18 cellular contexts compared by ENCODE assay signal in genomic region chr7:148340438-148340837, GRCh38.
A peak's percentile ranks its signal among the peaks of the same experiment; 100 is the strongest.
DNase-seq lines count a peak whose midpoint lies in the region; ATAC-seq and TF ChIP-seq lines count a peak whose summit lies in the region.
"Had no signal": no experiment of that assay in that cellular context is flagged by ENCODE, and none has a peak within 500 bp of the region (broad histone marks: within the 10 kb centered on the region; RNA-seq: fewer than 3 reads in every experiment).

No MANE protein-coding gene starts in this region.

- H3K27ac Mint-ChIP-seq in H9 (peak overlapping the region; percentile 5 to 98 (median 13); a peak in 4 of 7 replicates), Calu3 (ENCODE audit: unreplicated experiment) (no peak overlapping the region)
- H3K27ac Mint-ChIP-seq: activated CD4-positive, alpha-beta memory T cell treated with anti-CD3 and anti-CD28 coated beads, Interleukin-2, amount 10 ng/mL, durations not matched to agents 7 days and 5 days had no signal

- ATAC-seq in GM21529 (IDR thresholded peaks at IDR 0.05; ENCODE audit: unreplicated experiment) = no peak
- ATAC-seq: gastroesophageal sphincter had no signal

- peaks cover 9% of the 10 kb centered on the region for H3K4me1 ChIP-seq in H9 (ENCODE audit: insufficient read depth, low read length)
- H3K4me1 ChIP-seq in trophoblast cell (ENCODE audit: control insufficient read depth in 1 of 2, insufficient read depth in 2 of 2, low read length in 2 of 2) = peaks cover 18 to 31% of the 10 kb centered on the region in 2 experiments

- H3K23ac ChIP-seq in H9 (ENCODE audit: insufficient read length, low read depth, low read length) = no peak overlapping the region
- H3K23ac ChIP-seq in trophoblast cell (ENCODE audit: low read length) = no peak overlapping the region

- H2AFZ ChIP-seq in H9 (ENCODE audit: low read length) (no peak overlapping the region), trophoblast cell (ENCODE audit: insufficient read depth, low read length, poor library complexity) (no peak overlapping the region)

- WGBS in H9 (ENCODE audit: extremely low coverage, insufficient read length, low lambda C conversion rate) = no CpG with 5 or more reads among the region's 5 CpGs
- no CpG with 5 or more reads among the region's 5 CpGs for WGBS in trophoblast cell (ENCODE audit: extremely low coverage, insufficient coverage, insufficient read length)

- H2BK15ac ChIP-seq in H9 (ENCODE audit: low read depth, low read length) = no peak overlapping the region

- no peaks in the 10 kb centered on the region for H3K27me3 Mint-ChIP-seq in H9 (ENCODE audit: low read depth)
- H3K27me3 Mint-ChIP-seq in Calu3 (ENCODE audit: unreplicated experiment) = peaks cover 90% of the 10 kb centered on the region

- no peak overlapping the region for H2BK20ac ChIP-seq in H9 (ENCODE audit: low read depth, low read length, poor library complexity, severe bottlenecking)

- H3K9me3 ChIP-seq in H9 (ENCODE audit: control insufficient read depth, low read depth, low read length) = no peaks in the 10 kb centered on the region
- H3K9me3 ChIP-seq in WERI-Rb-1 (ENCODE audit: severe bottlenecking) = no peaks in the 10 kb centered on the region
- no peaks in the 10 kb centered on the region for H3K9me3 ChIP-seq in iPS-18c (ENCODE audit: control insufficient read depth, insufficient read depth, low read length)
- H3K9me3 ChIP-seq in trophoblast cell (ENCODE audit: insufficient read depth, low read depth, low read length) = no peaks in the 10 kb centered on the region
- H3K9me3 ChIP-seq: esophagus muscularis mucosa, gastroesophageal sphincter, left lung, MG63, right atrium auricular region had no signal

- H3K27me3 ChIP-seq in H9 (ENCODE audit: insufficient read depth, low read length) = no peaks in the 10 kb centered on the region
- no peaks in the 10 kb centered on the region for H3K27me3 ChIP-seq in WERI-Rb-1 (ENCODE audit: insufficient read depth, low read depth, severe bottlenecking)
- H3K27me3 ChIP-seq in trophoblast cell (ENCODE audit: insufficient read depth, low read length) = no peaks in the 10 kb centered on the region

- no peak overlapping the region for H3T11ph ChIP-seq in H9 (ENCODE audit: low read length)

- peaks cover 10% of the 10 kb centered on the region for H3K23me2 ChIP-seq in H9 (ENCODE audit: insufficient read length, low read depth, low read length, poor library complexity, severe bottlenecking)

- TF ChIP-seq CTCF in H9 (conservative IDR thresholded peaks at IDR 0.05) (no peak), WERI-Rb-1 (IDR thresholded peaks at IDR 0.05; ENCODE audit: low read depth, low read length) (no peak), Calu3 (IDR thresholded peaks at IDR 0.05; ENCODE audit: unreplicated experiment) (no peak)

- intact Hi-C loops in Calu3 (cut with micrococcal nuclease; ENCODE audit: unreplicated experiment) = no loop called here

- H4K91ac ChIP-seq in H9 (ENCODE audit: insufficient read length, low read depth, low read length) (no peak overlapping the region), trophoblast cell (ENCODE audit: low read depth, low read length) (no peak overlapping the region)

- H3K4me3 ChIP-seq in WERI-Rb-1 (ENCODE audit: low read depth, low read length) = peak overlapping the region; percentile 69
- H3K4me3 ChIP-seq in iPS-18c (ENCODE audit: insufficient read depth, low read depth, low read length) = peak overlapping the region; percentile 80
- no peak overlapping the region for H3K4me3 ChIP-seq in trophoblast cell (ENCODE audit: low read depth, low read length)
- H3K4me3 ChIP-seq: left lung, MG63, right atrium auricular region had no signal

- peaks cover 7% of the 10 kb centered on the region; the same call in 1 of the 2 replicates for H3K79me2 ChIP-seq in H9 (ENCODE audit: insufficient read depth, low read length)
- peaks cover 6% of the 10 kb centered on the region for H3K79me2 ChIP-seq in trophoblast cell (ENCODE audit: control insufficient read depth, insufficient read depth, low read length, poor library complexity)

- no peak overlapping the region for H4K12ac ChIP-seq in trophoblast cell (ENCODE audit: low read depth, low read length)

- H3K4me3 Mint-ChIP-seq in H9 = peak overlapping the region; percentile 83 to 98
- H3K4me3 Mint-ChIP-seq in Calu3 (ENCODE audit: low read depth, unreplicated experiment) = no peak overlapping the region
- H3K4me3 Mint-ChIP-seq: activated CD4-positive, alpha-beta memory T cell treated with anti-CD3 and anti-CD28 coated beads, Interleukin-2, amount 10 ng/mL, durations not matched to agents 7 days and 5 days had no signal

- no peaks in the 10 kb centered on the region for H4K20me1 ChIP-seq in H9 (ENCODE audit: control insufficient read depth, insufficient read depth, insufficient read length)

- H2BK12ac ChIP-seq in H9 (ENCODE audit: insufficient read length, low read depth, low read length) = no peak overlapping the region
- H2BK12ac ChIP-seq in trophoblast cell (ENCODE audit: low read length) = no peak overlapping the region

- no peak overlapping the region for H2BK120ac ChIP-seq in H9 (ENCODE audit: low read depth, low read length, poor library complexity, severe bottlenecking)
- peak overlapping the region; percentile 53 for H2BK120ac ChIP-seq in trophoblast cell (ENCODE audit: insufficient read depth, low read length, poor library complexity)

- no peak overlapping the region for H2BK5ac ChIP-seq in H9 (ENCODE audit: insufficient read length, low read length)
- no peak overlapping the region for H2BK5ac ChIP-seq in trophoblast cell (ENCODE audit: low read depth, low read length, poor library complexity)

- no TSS peak for BruUV-seq in Calu3 (replicated peaks; lab: Mats Ljungman, UMichigan)

- H3K79me1 ChIP-seq in H9 (ENCODE audit: insufficient read depth, low read depth, low read length, poor library complexity, severe bottlenecking) (no peaks in the 10 kb centered on the region), trophoblast cell (ENCODE audit: low read length) (peaks cover 20% of the 10 kb centered on the region)

- H3K56ac ChIP-seq in H9 (ENCODE audit: insufficient read length, low read depth, low read length) = no peak overlapping the region

- H3K18ac ChIP-seq in H9 (ENCODE audit: insufficient read length, low read depth, low read length) (no peak overlapping the region), trophoblast cell (ENCODE audit: low read length) (no peak overlapping the region)

- no peak overlapping the region for H4K5ac ChIP-seq in H9 (ENCODE audit: insufficient read length, low read depth, low read length)

- H3K4me1 Mint-ChIP-seq in H9 (peaks cover 84 to 87% of the 10 kb centered on the region in 2 experiments), Calu3 (ENCODE audit: low read depth, unreplicated experiment) (peaks cover 13% of the 10 kb centered on the region)
- H3K4me1 Mint-ChIP-seq: activated CD4-positive, alpha-beta memory T cell treated with anti-CD3 and anti-CD28 coated beads, Interleukin-2, amount 10 ng/mL, durations not matched to agents 7 days and 5 days had no signal

- DNase-seq in H9 (no peak), WERI-Rb-1 (no peak), trophoblast cell (no peak), Calu3 (no peak), NCI-H2171 (lab: John Stamatoyannopoulos, UW) (no peak)
- DNase-seq: activated CD4-positive, alpha-beta memory T cell treated with anti-CD3 and anti-CD28 coated beads, Interleukin-2, amount 10 ng/mL, durations not matched to agents 7 days and 5 days; activated naive CD4-positive, alpha-beta T cell; left lung; MG63; NCI-H2227 treated with DMSO at 0.1 percent for 48 hours; stimulated activated CD4-positive, alpha-beta T cell treated with anti-CD3 and anti-CD28 coated beads, Interleukin-12 subunit alpha, Interleukin-12 subunit beta, amount 100 ng/mL, for 4 hours; T-helper 2 cell had no signal

- H3K9me3 Mint-ChIP-seq in H9 (no peaks in the 10 kb centered on the region; a peak in 1 of 5 replicates), Calu3 (ENCODE audit: low read depth, unreplicated experiment) (no peaks in the 10 kb centered on the region)
- H3K9me3 Mint-ChIP-seq: activated CD4-positive, alpha-beta memory T cell treated with anti-CD3 and anti-CD28 coated beads, Interleukin-2, amount 10 ng/mL, durations not matched to agents 7 days and 5 days; central memory CD8-positive, alpha-beta T cell had no signal

- H3K14ac ChIP-seq in H9 (ENCODE audit: insufficient read depth, low read length) (no peak overlapping the region), trophoblast cell (ENCODE audit: low read length) (no peak overlapping the region)

- H3K27ac ChIP-seq in H9 (ENCODE audit: insufficient read length, low read depth, low read length) = no peak overlapping the region
- no peak overlapping the region for H3K27ac ChIP-seq in WERI-Rb-1
- peak overlapping the region; percentile 12 for H3K27ac ChIP-seq in trophoblast cell (ENCODE audit: low read depth, low read length)
- H3K27ac ChIP-seq: esophagus muscularis mucosa, left lung, right atrium auricular region had no signal

- H4K8ac ChIP-seq in H9 (replicated peaks; ENCODE audit: insufficient read length, low read depth, low read length) = no peak overlapping the region
- no peak overlapping the region for H4K8ac ChIP-seq in trophoblast cell (ENCODE audit: low read depth, low read length)

- peaks cover 4 to 24% (median 20%) of the 10 kb centered on the region in 3 experiments; a peak in 6 of 7 replicates for H3K36me3 Mint-ChIP-seq in H9 (ENCODE audit: insufficient read depth in 1 of 3, low read depth in 3 of 3)
- peaks cover 6% of the 10 kb centered on the region for H3K36me3 Mint-ChIP-seq in Calu3 (ENCODE audit: insufficient read depth, unreplicated experiment)

- H2AK5ac ChIP-seq in H9 (ENCODE audit: insufficient read length, low read length) = no peak overlapping the region
- no peak overlapping the region for H2AK5ac ChIP-seq in trophoblast cell (ENCODE audit: low read length)

- H3K4ac ChIP-seq in H9 (ENCODE audit: low read depth, low read length) (no peak overlapping the region), trophoblast cell (ENCODE audit: low read depth, low read length) (no peak overlapping the region)

- H3K4me2 ChIP-seq in H9 (ENCODE audit: insufficient read depth, insufficient read length, low read length) = peak overlapping the region; percentile 92
- peak overlapping the region; percentile 55 for H3K4me2 ChIP-seq in trophoblast cell (ENCODE audit: low read length)

- H3K36me3 ChIP-seq in WERI-Rb-1 (peaks cover 12% of the 10 kb centered on the region; the same call in 1 of the 2 replicates), trophoblast cell (ENCODE audit: control insufficient read depth in 1 of 2, insufficient read depth in 2 of 2, low read length in 2 of 2) (peaks cover 0 to 2% of the 10 kb centered on the region in 2 experiments)
- H3K36me3 ChIP-seq: esophagus muscularis mucosa, gastroesophageal sphincter, left lung, MG63, right atrium auricular region had no signal

- H3K9ac ChIP-seq in H9 (ENCODE audit: extremely low read depth, insufficient read length, low read length) (peak overlapping the region; percentile 4), trophoblast cell (ENCODE audit: low read length) (no peak overlapping the region)

- CTCF ChIA-PET in Calu3 (lab: Charles Lee) = no interaction called here
